ENCODE assay signal across 18 cellular contexts in genomic region chr5:77360381-77360780, GRCh38.
"Had no signal": no experiment of that assay in that cellular context is flagged by ENCODE, and none has a peak within 500 bp of the region (broad histone marks: within the 10 kb centered on the region; RNA-seq: fewer than 3 reads in every experiment).

No MANE protein-coding gene starts in this region.

- H3K27me3 ChIP-seq: dorsolateral prefrontal cortex, gastroesophageal sphincter had no signal

- H3K9ac ChIP-seq: parathyroid adenoma had no signal

- H2AFZ ChIP-seq: parathyroid adenoma had no signal

- H3K79me2 ChIP-seq: parathyroid adenoma had no signal

- H3K9me3 ChIP-seq: gastroesophageal sphincter had no signal

- H3K36me3 ChIP-seq: gastroesophageal sphincter had no signal

- DNase-seq: cortex of kidney; effector CD8-positive, alpha-beta T cell; foreskin fibroblast; glutamatergic neuron; islet precursor cell; mammary epithelial cell; naive thymus-derived CD4-positive, alpha-beta T cell; nephron progenitor cell; stimulated activated CD4-positive, alpha-beta T cell treated with anti-CD3 and anti-CD28 coated beads, Interleukin-2, amount 100 ng/mL, for 24 hours; stimulated activated naive CD4-positive, alpha-beta T cell treated with Interleukin-2 at 50 U/mL for 16 hours; trophoblast cell had no signal

- ATAC-seq: esophagus mucosa; gastroesophageal sphincter; left lobe of liver; naive thymus-derived CD4-positive, alpha-beta T cell; sciatic nerve had no signal

- H3K4me3 ChIP-seq: dorsolateral prefrontal cortex, gastroesophageal sphincter, skin epidermis had no signal

- H3K4me1 ChIP-seq: gastroesophageal sphincter, parathyroid adenoma had no signal

- H3K27ac ChIP-seq: gastroesophageal sphincter, parathyroid adenoma, skin epidermis had no signal
